ENCODE assay signal across 27 cellular contexts in the genomic region with DNA sequence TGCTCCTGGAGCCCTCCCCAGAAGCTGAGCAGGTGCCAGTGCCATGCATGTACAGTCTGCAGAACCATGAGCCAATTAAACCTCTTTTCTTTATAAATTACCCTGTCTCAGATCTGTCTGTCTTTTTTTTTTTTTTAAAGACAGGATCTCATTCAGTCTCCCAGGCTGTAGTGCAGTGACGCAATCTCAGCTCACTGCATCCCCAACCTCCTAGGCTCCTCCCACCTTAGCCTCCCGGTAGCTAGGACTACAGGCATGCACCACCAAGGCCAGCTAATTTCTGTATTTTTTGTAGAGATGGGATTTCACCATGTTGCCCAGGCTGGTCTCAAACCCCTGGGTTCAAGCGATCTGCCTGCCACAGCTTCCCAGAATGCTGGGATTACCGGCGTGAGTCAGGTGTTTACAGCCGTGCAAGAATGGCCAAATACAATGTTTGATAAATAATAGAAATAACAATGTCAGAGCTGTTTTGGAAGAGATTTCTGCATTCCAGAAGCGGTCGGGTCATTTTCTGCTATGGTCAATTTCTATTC.
A peak's percentile ranks its signal among the peaks of the same experiment; 100 is the strongest.
DNase-seq lines count a peak whose midpoint lies in the region; ATAC-seq, FAIRE-seq and TF ChIP-seq lines count a peak whose summit lies in the region.
"Had no signal": no experiment of that assay in that cellular context is flagged by ENCODE, and none has a peak within 500 bp of the region (broad histone marks: within the 10 kb centered on the region; RNA-seq: fewer than 3 reads in every experiment).

No MANE protein-coding gene starts in this region.

- peak; percentile 28 for DNase-seq in right atrium auricular region (ENCODE audit: low spot score)
- DNase-seq in right cardiac atrium, result no peak
- DNase-seq in OCI-M1 (lab: John Stamatoyannopoulos, UW), result peak; percentile 24
- peak; percentile 87 for DNase-seq in esophagus muscularis mucosa (ENCODE audit: extremely low spot score)
- no peak for DNase-seq in frontal cortex (ENCODE audit: low spot score in 2 of 2)
- DNase-seq in GDM1 (lab: John Stamatoyannopoulos, UW), result no peak
- no peak for DNase-seq in NCI-H2029 (lab: John Stamatoyannopoulos, UW)
- no peak for DNase-seq in Ammon's horn (ENCODE audit: low spot score)
- DNase-seq: ACHN; activated CD4-positive, alpha-beta T cell treated with anti-CD3 and anti-CD28 coated beads, Interleukin-2, amount 50 U/mL, for 48 hours; activated gamma-delta T cell treated with Interleukin-2 at 50 U/mL for 16 hours; brain microvascular endothelial cell; Caco-2; glutamatergic neuron; KBM-7; left cardiac atrium; NCI-H1048; NCI-H2081; NK-92 treated with Interleukin-12 subunit alpha and Interleukin-12 subunit beta, amount 100 ng/mL, for 24 hours; pancreas; sigmoid colon; substantia nigra; WERI-Rb-1 had no signal

- H3K27ac ChIP-seq in right atrium auricular region (no peak overlapping the region), right cardiac atrium (ENCODE audit: low read length) (no peak overlapping the region), esophagus muscularis mucosa (replicated peaks in 1 of 4) (no peak overlapping the region)
- H3K27ac ChIP-seq: BLaER1 treated with 17β-estradiol and CSF1 and Interleukin-3, amounts not matched to agents 10 nM and 100 nM; brain microvascular endothelial cell; coronary artery; pancreas; sigmoid colon; SK-N-MC; WERI-Rb-1 had no signal

- no peaks in the 10 kb centered on the region for H3K27me3 ChIP-seq in right atrium auricular region
- no peaks in the 10 kb centered on the region for H3K27me3 ChIP-seq in right cardiac atrium (ENCODE audit: control insufficient read depth, insufficient read depth)
- H3K27me3 ChIP-seq in esophagus muscularis mucosa, result no peaks in the 10 kb centered on the region
- H3K27me3 ChIP-seq: BLaER1 treated with 17β-estradiol and CSF1 and Interleukin-3, amounts not matched to agents 10 nM and 100 nM; brain microvascular endothelial cell; pancreas; sigmoid colon had no signal

- no peak for TF ChIP-seq POLR2A in esophagus muscularis mucosa (IDR thresholded peaks at IDR 0.05; ENCODE audit: low read depth)

- no peak for TF ChIP-seq CTCF in right atrium auricular region (IDR thresholded peaks at IDR 0.05)
- TF ChIP-seq CTCF in esophagus muscularis mucosa (IDR thresholded peaks at IDR 0.05), result no peak

- H3K9me3 ChIP-seq in right atrium auricular region (no peaks in the 10 kb centered on the region), right cardiac atrium (ENCODE audit: control insufficient read depth, low read length) (no peaks in the 10 kb centered on the region), esophagus muscularis mucosa (no peaks in the 10 kb centered on the region)
- H3K9me3 ChIP-seq: Caco-2, pancreas, sigmoid colon had no signal

- WGBS in right cardiac atrium, result 79% methylated on average over 8 of the region's 8 CpGs
- WGBS in esophagus muscularis mucosa, result 76% methylated on average over 8 of the region's 8 CpGs

- TF ChIP-seq EP300 in esophagus muscularis mucosa (IDR thresholded peaks at IDR 0.05), result no peak

- ATAC-seq in right cardiac atrium, result no peak
- ATAC-seq: left cardiac atrium had no signal

- intact Hi-C loops in right cardiac atrium (cut with DNase I) (no loop called here), esophagus muscularis mucosa (cut with DNase I) (no loop called here)

- H3K4me3 ChIP-seq in right atrium auricular region, result no peak overlapping the region
- H3K4me3 ChIP-seq in right cardiac atrium (ENCODE audit: low read length), result no peak overlapping the region
- no peak overlapping the region for H3K4me3 ChIP-seq in esophagus muscularis mucosa
- H3K4me3 ChIP-seq: BLaER1 treated with 17β-estradiol and CSF1 and Interleukin-3, amounts not matched to agents 10 nM and 100 nM; coronary artery; pancreas; sigmoid colon; SK-N-MC had no signal

- no peak for FAIRE-seq in frontal cortex (lab: Jason Lieb, UNC)
- FAIRE-seq: pancreas, RCC 7860 had no signal

- H3K36me3 ChIP-seq in right atrium auricular region, result no peaks in the 10 kb centered on the region
- no peaks in the 10 kb centered on the region for H3K36me3 ChIP-seq in esophagus muscularis mucosa
- H3K36me3 ChIP-seq: brain microvascular endothelial cell, pancreas, sigmoid colon, WERI-Rb-1 had no signal

- H3K4me1 ChIP-seq in right atrium auricular region, result peaks cover 0 to 4% of the 10 kb centered on the region in 2 donors
- peaks cover 3% of the 10 kb centered on the region for H3K4me1 ChIP-seq in right cardiac atrium (ENCODE audit: control insufficient read depth, insufficient read depth, low read length)
- H3K4me1 ChIP-seq in esophagus muscularis mucosa, result peaks cover 0 to 6% (median 0%) of the 10 kb centered on the region in 4 donors
- H3K4me1 ChIP-seq: BLaER1 treated with 17β-estradiol and CSF1 and Interleukin-3, amounts not matched to agents 10 nM and 100 nM; Caco-2; pancreas; sigmoid colon had no signal

Comparison
In these comparisons a context has a peak if more than half of its experiments do, and no peak if none do; other contexts are left out.
1. DNase-seq: peak in right atrium auricular region (single experiment), OCI-M1 (single experiment) and esophagus muscularis mucosa (single experiment); none in right cardiac atrium (0 of 3), frontal cortex (0 of 2), GDM1 (single experiment), NCI-H2029 (single experiment) and Ammon's horn (single experiment).